In the genomic region with DNA sequence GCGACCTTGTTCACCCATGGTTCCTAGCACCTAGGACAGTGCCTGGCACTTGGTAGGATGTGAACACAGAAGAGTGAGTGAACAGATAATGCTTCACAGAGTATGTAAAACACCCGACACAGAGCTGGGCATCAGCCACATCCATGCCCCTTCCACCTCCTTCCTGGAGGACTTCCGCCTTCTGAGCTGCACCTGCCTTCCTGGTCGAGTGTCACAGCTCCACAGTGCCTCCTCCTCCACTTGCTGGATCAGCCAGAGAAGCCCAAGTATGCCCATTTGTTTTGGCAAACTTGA, we compare ENCODE assay signal across 3 cellular contexts.
TF ChIP-seq lines count a peak whose summit lies in the region.

No MANE protein-coding gene starts in this region.

TF ChIP-seq in SK-N-SH, 30 proteins besides CTCF, POLR2A, EP300 and RAD21 (continued from another document):
- TF ChIP-seq, protein P1, sequence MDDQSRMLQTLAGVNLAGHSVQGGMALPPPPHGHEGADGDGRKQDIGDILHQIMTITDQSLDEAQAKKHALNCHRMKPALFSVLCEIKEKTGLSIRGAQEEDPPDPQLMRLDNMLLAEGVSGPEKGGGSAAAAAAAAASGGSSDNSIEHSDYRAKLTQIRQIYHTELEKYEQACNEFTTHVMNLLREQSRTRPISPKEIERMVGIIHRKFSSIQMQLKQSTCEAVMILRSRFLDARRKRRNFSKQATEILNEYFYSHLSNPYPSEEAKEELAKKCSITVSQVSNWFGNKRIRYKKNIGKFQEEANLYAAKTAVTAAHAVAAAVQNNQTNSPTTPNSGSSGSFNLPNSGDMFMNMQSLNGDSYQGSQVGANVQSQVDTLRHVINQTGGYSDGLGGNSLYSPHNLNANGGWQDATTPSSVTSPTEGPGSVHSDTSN (IDR thresholded peaks at IDR 0.05), result no peak
- TF ChIP-seq, protein P2, sequence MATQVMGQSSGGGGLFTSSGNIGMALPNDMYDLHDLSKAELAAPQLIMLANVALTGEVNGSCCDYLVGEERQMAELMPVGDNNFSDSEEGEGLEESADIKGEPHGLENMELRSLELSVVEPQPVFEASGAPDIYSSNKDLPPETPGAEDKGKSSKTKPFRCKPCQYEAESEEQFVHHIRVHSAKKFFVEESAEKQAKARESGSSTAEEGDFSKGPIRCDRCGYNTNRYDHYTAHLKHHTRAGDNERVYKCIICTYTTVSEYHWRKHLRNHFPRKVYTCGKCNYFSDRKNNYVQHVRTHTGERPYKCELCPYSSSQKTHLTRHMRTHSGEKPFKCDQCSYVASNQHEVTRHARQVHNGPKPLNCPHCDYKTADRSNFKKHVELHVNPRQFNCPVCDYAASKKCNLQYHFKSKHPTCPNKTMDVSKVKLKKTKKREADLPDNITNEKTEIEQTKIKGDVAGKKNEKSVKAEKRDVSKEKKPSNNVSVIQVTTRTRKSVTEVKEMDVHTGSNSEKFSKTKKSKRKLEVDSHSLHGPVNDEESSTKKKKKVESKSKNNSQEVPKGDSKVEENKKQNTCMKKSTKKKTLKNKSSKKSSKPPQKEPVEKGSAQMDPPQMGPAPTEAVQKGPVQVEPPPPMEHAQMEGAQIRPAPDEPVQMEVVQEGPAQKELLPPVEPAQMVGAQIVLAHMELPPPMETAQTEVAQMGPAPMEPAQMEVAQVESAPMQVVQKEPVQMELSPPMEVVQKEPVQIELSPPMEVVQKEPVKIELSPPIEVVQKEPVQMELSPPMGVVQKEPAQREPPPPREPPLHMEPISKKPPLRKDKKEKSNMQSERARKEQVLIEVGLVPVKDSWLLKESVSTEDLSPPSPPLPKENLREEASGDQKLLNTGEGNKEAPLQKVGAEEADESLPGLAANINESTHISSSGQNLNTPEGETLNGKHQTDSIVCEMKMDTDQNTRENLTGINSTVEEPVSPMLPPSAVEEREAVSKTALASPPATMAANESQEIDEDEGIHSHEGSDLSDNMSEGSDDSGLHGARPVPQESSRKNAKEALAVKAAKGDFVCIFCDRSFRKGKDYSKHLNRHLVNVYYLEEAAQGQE (IDR thresholded peaks at IDR 0.05; ENCODE audit: low read depth, low read length), result peak; percentile 75; the same call in 1 of the 2 replicates

TF ChIP-seq in SK-N-SH treated with all-trans-retinoic acid at 6 μM for 48 hours, 23 proteins besides CTCF, POLR2A, EP300 and RAD21 (continued from another document):
- TF ChIP-seq, protein P3, sequence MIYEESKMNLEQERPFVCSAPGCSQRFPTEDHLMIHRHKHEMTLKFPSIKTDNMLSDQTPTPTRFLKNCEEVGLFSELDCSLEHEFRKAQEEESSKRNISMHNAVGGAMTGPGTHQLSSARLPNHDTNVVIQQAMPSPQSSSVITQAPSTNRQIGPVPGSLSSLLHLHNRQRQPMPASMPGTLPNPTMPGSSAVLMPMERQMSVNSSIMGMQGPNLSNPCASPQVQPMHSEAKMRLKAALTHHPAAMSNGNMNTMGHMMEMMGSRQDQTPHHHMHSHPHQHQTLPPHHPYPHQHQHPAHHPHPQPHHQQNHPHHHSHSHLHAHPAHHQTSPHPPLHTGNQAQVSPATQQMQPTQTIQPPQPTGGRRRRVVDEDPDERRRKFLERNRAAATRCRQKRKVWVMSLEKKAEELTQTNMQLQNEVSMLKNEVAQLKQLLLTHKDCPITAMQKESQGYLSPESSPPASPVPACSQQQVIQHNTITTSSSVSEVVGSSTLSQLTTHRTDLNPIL (CRISPR knock-in tag; IDR thresholded peaks at IDR 0.05; ENCODE audit: low read depth), result no peak
- TF ChIP-seq ESRRG (CRISPR knock-in tag; IDR thresholded peaks at IDR 0.05), result no peak
- TF ChIP-seq ZC3H10 (CRISPR knock-in tag; IDR thresholded peaks at IDR 0.05), result no peak
- no peak for TF ChIP-seq RARB (CRISPR knock-in tag; IDR thresholded peaks at IDR 0.05)
- TF ChIP-seq, protein P4, sequence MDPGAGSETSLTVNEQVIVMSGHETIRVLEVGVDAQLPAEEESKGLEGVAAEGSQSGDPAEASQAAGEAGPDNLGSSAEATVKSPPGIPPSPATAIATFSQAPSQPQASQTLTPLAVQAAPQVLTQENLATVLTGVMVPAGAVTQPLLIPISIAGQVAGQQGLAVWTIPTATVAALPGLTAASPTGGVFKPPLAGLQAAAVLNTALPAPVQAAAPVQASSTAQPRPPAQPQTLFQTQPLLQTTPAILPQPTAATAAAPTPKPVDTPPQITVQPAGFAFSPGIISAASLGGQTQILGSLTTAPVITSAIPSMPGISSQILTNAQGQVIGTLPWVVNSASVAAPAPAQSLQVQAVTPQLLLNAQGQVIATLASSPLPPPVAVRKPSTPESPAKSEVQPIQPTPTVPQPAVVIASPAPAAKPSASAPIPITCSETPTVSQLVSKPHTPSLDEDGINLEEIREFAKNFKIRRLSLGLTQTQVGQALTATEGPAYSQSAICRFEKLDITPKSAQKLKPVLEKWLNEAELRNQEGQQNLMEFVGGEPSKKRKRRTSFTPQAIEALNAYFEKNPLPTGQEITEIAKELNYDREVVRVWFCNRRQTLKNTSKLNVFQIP (CRISPR knock-in tag; IDR thresholded peaks at IDR 0.05; ENCODE audit: borderline replicate concordance, low read depth), result no peak
- TF ChIP-seq GLIS3 (CRISPR knock-in tag; IDR thresholded peaks at IDR 0.05), result no peak
- TF ChIP-seq, protein P5, sequence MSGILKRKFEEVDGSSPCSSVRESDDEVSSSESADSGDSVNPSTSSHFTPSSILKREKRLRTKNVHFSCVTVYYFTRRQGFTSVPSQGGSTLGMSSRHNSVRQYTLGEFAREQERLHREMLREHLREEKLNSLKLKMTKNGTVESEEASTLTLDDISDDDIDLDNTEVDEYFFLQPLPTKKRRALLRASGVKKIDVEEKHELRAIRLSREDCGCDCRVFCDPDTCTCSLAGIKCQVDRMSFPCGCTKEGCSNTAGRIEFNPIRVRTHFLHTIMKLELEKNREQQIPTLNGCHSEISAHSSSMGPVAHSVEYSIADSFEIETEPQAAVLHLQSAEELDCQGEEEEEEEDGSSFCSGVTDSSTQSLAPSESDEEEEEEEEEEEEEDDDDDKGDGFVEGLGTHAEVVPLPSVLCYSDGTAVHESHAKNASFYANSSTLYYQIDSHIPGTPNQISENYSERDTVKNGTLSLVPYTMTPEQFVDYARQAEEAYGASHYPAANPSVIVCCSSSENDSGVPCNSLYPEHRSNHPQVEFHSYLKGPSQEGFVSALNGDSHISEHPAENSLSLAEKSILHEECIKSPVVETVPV (CRISPR knock-in tag; IDR thresholded peaks at IDR 0.05), result no peak
TF ChIP-seq in SK-N-SH treated with all-trans-retinoic acid at 6 μM for 48 hours: peak in this region for 0.

TF ChIP-seq in GM23338, 12 proteins besides CTCF, POLR2A, EP300 and RAD21 (continued from another document):
- no peak for TF ChIP-seq POLR2AphosphoS5 (IDR thresholded peaks at IDR 0.05; ENCODE audit: low read depth)
